Comparison of ENCODE assay signal across 10 cellular contexts in the genomic region with DNA sequence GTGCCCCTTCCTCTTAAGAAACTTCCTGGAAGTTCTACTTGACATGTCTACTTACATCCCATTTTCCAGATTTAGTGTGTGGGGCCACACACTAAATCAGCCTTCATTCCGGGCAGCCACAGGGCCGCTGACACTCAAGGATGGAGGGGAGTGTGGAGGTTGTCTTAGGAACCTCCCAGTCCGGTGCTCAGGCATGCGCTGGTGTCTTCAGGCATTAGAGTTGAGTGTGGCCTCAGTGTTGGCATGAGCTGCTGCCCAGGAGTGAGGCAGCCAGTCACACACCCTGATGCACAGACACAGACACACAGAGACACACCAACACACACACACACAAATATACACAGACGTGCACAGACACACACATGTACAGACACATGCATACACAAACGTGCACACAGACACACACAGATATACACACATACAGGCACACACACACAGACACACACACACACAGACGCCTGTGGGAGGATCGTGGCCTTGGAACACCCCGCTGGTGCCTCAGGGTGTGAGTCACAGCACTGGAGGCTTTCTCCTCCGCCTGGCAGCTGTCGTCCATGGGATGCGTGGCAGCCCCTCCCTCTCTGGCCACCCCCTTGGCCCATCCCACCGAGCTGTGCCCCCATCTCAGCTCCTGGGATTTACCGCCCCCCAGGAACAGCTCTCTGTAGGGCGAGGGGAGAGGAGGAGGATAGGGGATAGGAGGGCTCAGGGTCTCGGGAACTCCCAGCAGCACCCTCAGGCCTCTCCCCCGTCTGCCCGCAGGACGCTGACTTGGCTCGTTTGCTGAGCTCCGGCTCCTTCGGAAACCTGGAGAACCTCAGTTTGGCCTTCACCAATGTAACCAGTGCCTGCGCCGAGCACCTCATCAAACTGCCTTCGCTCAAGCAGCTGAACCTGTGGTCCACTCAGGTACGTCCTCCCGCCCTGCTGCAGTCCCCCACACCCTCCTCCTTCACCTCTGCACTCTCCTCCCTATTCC.
DNase-seq lines count a peak whose midpoint lies in the region; ATAC-seq lines count a peak whose summit lies in the region.
"Had no signal": no experiment of that assay in that cellular context is flagged by ENCODE, and none has a peak within 500 bp of the region (broad histone marks: within the 10 kb centered on the region; RNA-seq: fewer than 3 reads in every experiment).

No MANE protein-coding gene starts in this region.

- no peaks in the 10 kb centered on the region for H3K27me3 Mint-ChIP-seq in T-helper 2 cell treated with Interferon-gamma antibody and Interleukin-4, amounts not matched to agents 5 μg/mL and 100 μg/mL, for 36 hours (ENCODE audit: low read depth)

- peaks cover 5% of the 10 kb centered on the region for H3K4me1 Mint-ChIP-seq in T-helper 2 cell treated with Interferon-gamma antibody and Interleukin-4, amounts not matched to agents 5 μg/mL and 100 μg/mL, for 36 hours (ENCODE audit: low read depth)

- peaks cover 27% of the 10 kb centered on the region for H3K36me3 Mint-ChIP-seq in T-helper 2 cell treated with Interferon-gamma antibody and Interleukin-4, amounts not matched to agents 5 μg/mL and 100 μg/mL, for 36 hours (ENCODE audit: low read depth)

- no peak overlapping the region for H3K27ac ChIP-seq in substantia nigra (ENCODE audit: low read depth, low read length, poor library complexity, severe bottlenecking)
- H3K27ac ChIP-seq: dorsolateral prefrontal cortex had no signal

- no peak for ATAC-seq in GM21723 (IDR thresholded peaks at IDR 0.05; ENCODE audit: unreplicated experiment)

- H3K4me3 Mint-ChIP-seq in T-helper 2 cell treated with Interferon-gamma antibody and Interleukin-4, amounts not matched to agents 5 μg/mL and 100 μg/mL, for 36 hours = no peak overlapping the region

- H3K9me3 Mint-ChIP-seq in T-helper 2 cell treated with Interferon-gamma antibody and Interleukin-4, amounts not matched to agents 5 μg/mL and 100 μg/mL, for 36 hours = no peaks in the 10 kb centered on the region

- DNase-seq in NCI-H446 (lab: John Stamatoyannopoulos, UW) (peak; percentile 6 to 10), NCI-H446 treated with DMSO at 0.1 percent for 48 hours (lab: John Stamatoyannopoulos, UW) (no peak), glomerular visceral epithelial cell (ENCODE audit: extremely low spot score) (peak; percentile 69), smooth muscle cell of the brain vasculature (ENCODE audit: low read depth, low spot score) (peak; percentile 45), substantia nigra (lab: John Stamatoyannopoulos, UW) (no peak), NCI-H524 treated with DMSO at 0.1 percent for 48 hours (lab: John Stamatoyannopoulos, UW) (no peak)
- DNase-seq in T-helper 2 cell treated with Interferon-gamma antibody and Interleukin-4, amounts not matched to agents 5 μg/mL and 100 μg/mL, for 36 hours (ENCODE audit: low spot score) = no peak
- DNase-seq: AML-193 had no signal

- peak overlapping the region; percentile 34 for H3K27ac Mint-ChIP-seq in T-helper 2 cell treated with Interferon-gamma antibody and Interleukin-4, amounts not matched to agents 5 μg/mL and 100 μg/mL, for 36 hours

Comparison
In these comparisons a context has a peak if more than half of its experiments do, and no peak if none do; other contexts are left out.
1. DNase-seq: peak in NCI-H446 (2 of 2), glomerular visceral epithelial cell (single experiment) and smooth muscle cell of the brain vasculature (single experiment); none in NCI-H446 treated with DMSO at 0.1 percent for 48 hours (single experiment), T-helper 2 cell treated with Interferon-gamma antibody and Interleukin-4, amounts not matched to agents 5 μg/mL and 100 μg/mL, for 36 hours (single experiment), substantia nigra (0 of 49) and NCI-H524 treated with DMSO at 0.1 percent for 48 hours (single experiment).